ENCODE assay signal across 7 cellular contexts in the genomic region with DNA sequence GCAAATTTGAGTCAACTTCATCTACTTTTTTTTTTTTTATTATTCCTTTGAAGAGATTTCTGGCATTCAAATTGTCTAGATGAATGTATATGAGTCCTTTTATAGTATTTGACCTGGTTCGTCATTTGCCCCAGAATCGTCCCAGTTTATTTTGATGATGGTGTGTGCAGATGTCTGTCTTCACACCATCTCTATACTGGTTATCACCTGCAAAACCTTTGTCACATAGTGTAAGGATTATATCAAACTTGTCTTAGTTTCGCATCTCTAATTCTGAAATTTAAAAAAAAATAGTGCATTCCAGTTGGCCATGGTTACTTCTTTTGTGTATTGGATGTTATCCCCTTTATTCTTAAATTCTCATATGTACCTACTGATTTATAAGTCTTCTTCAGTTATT.
"Had no signal": no experiment of that assay in that cellular context is flagged by ENCODE, and none has a peak within 500 bp of the region (broad histone marks: within the 10 kb centered on the region; RNA-seq: fewer than 3 reads in every experiment).

No MANE protein-coding gene starts in this region.

- FAIRE-seq: GM12878, GM12891, GM12892, GM18507, GM19239 had no signal

- DNase-seq: GDM1, GF-D8 had no signal

- ATAC-seq: GM12878 had no signal

- H3K4me3 ChIP-seq: GM12878 had no signal
